Comparison of ENCODE assay signal across 8 cellular contexts in genomic region chr9:114156311-114156657, GRCh38. TPM values are rescaled to one million over a fixed set of nuclear protein-coding genes. Genes with fewer than 3 reads are reported as not detected.
DNase-seq lines count a peak whose midpoint lies in the region; ATAC-seq and TF ChIP-seq lines count a peak whose summit lies in the region.

No MANE protein-coding gene starts in this region.

- no peaks in the 10 kb centered on the region for H3K36me3 Mint-ChIP-seq in CD4-positive, CD25-positive, alpha-beta regulatory T cell

- H3K4me1 Mint-ChIP-seq in CD4-positive, CD25-positive, alpha-beta regulatory T cell, result peaks cover 0 to 20% (median 9%) of the 10 kb centered on the region in 4 donors

- peak overlapping the region; percentile 55 to 93 (median 86) for H3K4me3 Mint-ChIP-seq in CD4-positive, CD25-positive, alpha-beta regulatory T cell

- ATAC-seq in CD4-positive, CD25-positive, alpha-beta regulatory T cell (ENCODE audit: low read depth in 2 of 2), result no peak
- ATAC-seq in GM21576 (IDR thresholded peaks at IDR 0.05; ENCODE audit: unreplicated experiment), result no peak

- peaks cover 8% of the 10 kb centered on the region for H3K27me3 ChIP-seq in CD4-positive, CD25-positive, alpha-beta regulatory T cell (ENCODE audit: control insufficient read depth, insufficient read depth, low read length)
- H3K27me3 ChIP-seq in duodenal mucosa (ENCODE audit: control insufficient read depth in 1 of 2, insufficient read depth in 2 of 2, low read length in 2 of 2), result peaks cover 21 to 24% of the 10 kb centered on the region in 2 donors

- no peak overlapping the region for H3K9ac ChIP-seq in duodenal mucosa (ENCODE audit: low read depth in 1 of 2, low read length in 2 of 2)

- peaks cover 17% of the 10 kb centered on the region for H3K4me1 ChIP-seq in CD4-positive, CD25-positive, alpha-beta regulatory T cell (ENCODE audit: control insufficient read depth, insufficient read depth, low read length, poor library complexity, severe bottlenecking)
- H3K4me1 ChIP-seq in duodenal mucosa (ENCODE audit: control insufficient read depth in 1 of 2, insufficient read depth in 2 of 2, low read length in 2 of 2), result peaks cover 18 to 24% of the 10 kb centered on the region in 2 donors

- peaks cover 0 to 4% (median 0%) of the 10 kb centered on the region in 7 donors for H3K9me3 Mint-ChIP-seq in CD4-positive, CD25-positive, alpha-beta regulatory T cell

- POLR2A ChIA-PET in RWPE1 (lab: Yijun Ruan, JAX; ENCODE audit: low non-redundant PET), result interaction anchor here (0.9 kb wide), 1 partner anchor 108 kb away, joined by 4 read pairs; no protein-coding TSS in a partner anchor

- TF ChIP-seq CTCF in RWPE1 (conservative IDR thresholded peaks at IDR 0.05; ENCODE audit: low read depth), result no peak

- H3K36me3 ChIP-seq in CD4-positive, CD25-positive, alpha-beta regulatory T cell (ENCODE audit: control insufficient read depth, insufficient read depth, low read length), result no peaks in the 10 kb centered on the region
- H3K36me3 ChIP-seq in duodenal mucosa (ENCODE audit: control insufficient read depth in 1 of 2, insufficient read depth in 2 of 2, low read length in 2 of 2), result no peaks in the 10 kb centered on the region

- DNase-seq in CD4-positive, CD25-positive, alpha-beta regulatory T cell, result peak in 1 of 3 donors; percentile 23
- DNase-seq in RWPE1 (ENCODE audit: low spot score), result no peak
- DNase-seq in mucosa of gallbladder (ENCODE audit: low spot score), result peak; percentile 20
- DNase-seq in ureter (ENCODE audit: low spot score), result peak; percentile 68
- no peak for DNase-seq in erythroblast (lab: John Stamatoyannopoulos, UW)
- no peak for DNase-seq in AG20443 (ENCODE audit: low spot score)

- H3K9me3 ChIP-seq in CD4-positive, CD25-positive, alpha-beta regulatory T cell (ENCODE audit: control insufficient read depth in 2 of 2, low read length in 2 of 2), result no peaks in the 10 kb centered on the region
- H3K9me3 ChIP-seq in duodenal mucosa (ENCODE audit: control insufficient read depth in 1 of 2, low read length in 2 of 2), result no peaks in the 10 kb centered on the region

- no peak overlapping the region for H3K4me3 ChIP-seq in CD4-positive, CD25-positive, alpha-beta regulatory T cell (ENCODE audit: low read depth, low read length)
- peak overlapping the region; percentile 49 to 58 for H3K4me3 ChIP-seq in duodenal mucosa (ENCODE audit: low read depth in 1 of 2, low read length in 2 of 2)

- no peak overlapping the region for H3K27ac ChIP-seq in CD4-positive, CD25-positive, alpha-beta regulatory T cell (ENCODE audit: insufficient read depth, low read length, poor library complexity, severe bottlenecking)
- H3K27ac ChIP-seq in RWPE1 (peak overlapping the region; percentile 64), duodenal mucosa (ENCODE audit: low read depth, low read length) (no peak overlapping the region)

- no peak for TF ChIP-seq POLR2A in erythroblast (IDR thresholded peaks at IDR 0.05; ENCODE audit: low read length)

- H3K27ac Mint-ChIP-seq in CD4-positive, CD25-positive, alpha-beta regulatory T cell, result no peak overlapping the region

- CTCF ChIA-PET in RWPE1 (lab: Yijun Ruan, JAX), result interaction anchor here (0.6 to 7.0 kb wide), 7 partner anchors 8 to 135 kb away, joined by 3 to 137 read pairs (median 10); no protein-coding TSS in a partner anchor

- H3K27me3 Mint-ChIP-seq in CD4-positive, CD25-positive, alpha-beta regulatory T cell, result peaks cover 40% of the 10 kb centered on the region

RNA-seq across cellular contexts. Expression of gene COL27A1, which starts 0.9 kb away (rescaled TPM):
- 0.30 TPM for total RNA-seq in CD4-positive, CD25-positive, alpha-beta regulatory T cell
- polyA plus RNA-seq in CD4-positive, CD25-positive, alpha-beta regulatory T cell, result not detected
- total RNA-seq in mucosa of gallbladder (41.1 TPM), ureter (59.2 TPM)

RNA-seq across cellular contexts. Expression of gene KIF12, which starts 57.2 kb away (rescaled TPM):
- total RNA-seq in CD4-positive, CD25-positive, alpha-beta regulatory T cell, result not detected
- not detected for polyA plus RNA-seq in CD4-positive, CD25-positive, alpha-beta regulatory T cell
- total RNA-seq in mucosa of gallbladder (212 TPM), ureter (6.4 TPM)

Comparison
In these comparisons a context has a peak if more than half of its experiments do, and no peak if none do; other contexts are left out.
1. DNase-seq: peak in mucosa of gallbladder (single experiment) and ureter (single experiment); none in RWPE1 (single experiment), erythroblast (0 of 2) and AG20443 (single experiment).
2. RNA of gene COL27A1, which starts 0.9 kb away (total RNA-seq): 59.2 TPM in ureter (single experiment) and 41.1 TPM in mucosa of gallbladder (single experiment); 0.30 TPM in CD4-positive, CD25-positive, alpha-beta regulatory T cell (single experiment); every median in the first group is over 10 times any median in the second.
3. RNA of gene KIF12, which starts 57.2 kb away (total RNA-seq): 212 TPM in mucosa of gallbladder (single experiment); 6.4 TPM in ureter (single experiment) and not detected in CD4-positive, CD25-positive, alpha-beta regulatory T cell (single experiment); every median in the first group is over 10 times any median in the second.